Comparison of ENCODE assay signal across 8 cellular contexts in genomic region chr10:113093188-113094113, GRCh38.
A peak's percentile ranks its signal among the peaks of the same experiment; 100 is the strongest.
DNase-seq lines count a peak whose midpoint lies in the region; ATAC-seq and TF ChIP-seq lines count a peak whose summit lies in the region.

No MANE protein-coding gene starts in this region.

- peaks cover 25% of the 10 kb centered on the region for H3K4me1 Mint-ChIP-seq in activated T-cell treated with anti-CD3 and anti-CD28 coated beads, Interleukin-2, amount 50 U/mL, for 4 hours (ENCODE audit: low read depth)

- peaks cover 94% of the 10 kb centered on the region for H3K79me2 ChIP-seq in HCT116 (ENCODE audit: insufficient read depth, low read length)

- DNase-seq in COLO668 (lab: John Stamatoyannopoulos, UW; ENCODE audit: unreplicated experiment) (peak; percentile 12), HCT116 (ENCODE audit: low read depth, low spot score) (peak; percentile 87), SJSA1 (ENCODE audit: low read depth in 1 of 2, low spot score in 2 of 2) (peak in 1 of 2 experiments; percentile 63), left lung (no peak), COLO829 (ENCODE audit: low spot score) (no peak), HUDEP-2 (lab: John Stamatoyannopoulos, UW; ENCODE audit: unreplicated experiment in 76 of 76) (no peak)
- no peak for DNase-seq in activated T-cell treated with anti-CD3 and anti-CD28 coated beads, Interleukin-2, amount 50 U/mL, for 4 hours

- H4K20me1 ChIP-seq in HCT116 (ENCODE audit: insufficient read depth), result peaks cover 19% of the 10 kb centered on the region; the same call in 1 of the 2 replicates

- H3K27ac ChIP-seq in HCT116 (ENCODE audit: low read depth, low read length) (peak overlapping the region; percentile 63), SJSA1 (peak overlapping the region; percentile 22), left lung (peak overlapping the region in 1 of 2 donors; percentile 19)

- TF ChIP-seq CTCF in HCT116 (IDR thresholded peaks at IDR 0.05 in 2 of 3, conservative IDR thresholded peaks at IDR 0.05 in 1 of 3; ENCODE audit: borderline replicate concordance in 1 of 3, insufficient read depth in 1 of 3, low read depth in 2 of 3, low read length in 2 of 3) (no peak), left lung (IDR thresholded peaks at IDR 0.05) (no peak)

- peaks cover 0 to 55% of the 10 kb centered on the region in 2 experiments; a peak in 2 of 4 replicates for H3K36me3 ChIP-seq in HCT116 (ENCODE audit: control insufficient read depth in 1 of 2, insufficient read depth in 2 of 2, low read length in 2 of 2)
- peaks cover 29% of the 10 kb centered on the region for H3K36me3 ChIP-seq in SJSA1
- H3K36me3 ChIP-seq in left lung, result peaks cover 0 to 1% of the 10 kb centered on the region in 2 donors

- no peaks in the 10 kb centered on the region for H3K27me3 ChIP-seq in HCT116 (ENCODE audit: insufficient read depth, low read length)
- no peaks in the 10 kb centered on the region for H3K27me3 ChIP-seq in SJSA1 (replicated peaks)
- no peaks in the 10 kb centered on the region for H3K27me3 ChIP-seq in left lung

- RAD21 ChIA-PET in HCT116 (lab: Charles Lee; ENCODE audit: low non-redundant PET in 1 of 2, low total read pairs in 2 of 2, uncharacterized antibody in 2 of 2, unreplicated experiment in 2 of 2), result interaction anchor here in 1 of 2 experiments (0.7 to 1.0 kb wide), 2 partner anchors 20 to 40 kb away, joined by 3 read pairs; no protein-coding TSS in a partner anchor

- CTCF ChIA-PET in HCT116 (lab: Charles Lee), result interaction anchor here (1.2 kb wide), 2 partner anchors 14 to 292 kb away, joined by 3 to 4 read pairs; no protein-coding TSS in a partner anchor

- H3K4me1 ChIP-seq in HCT116 (ENCODE audit: control insufficient read depth in 1 of 2, insufficient read depth in 2 of 2, low read length in 2 of 2), result peaks cover 68 to 82% of the 10 kb centered on the region in 2 experiments
- H3K4me1 ChIP-seq in SJSA1 (replicated peaks), result peaks cover 34% of the 10 kb centered on the region
- peaks cover 0 to 66% of the 10 kb centered on the region in 2 donors for H3K4me1 ChIP-seq in left lung

- H3K4me3 Mint-ChIP-seq in activated T-cell treated with anti-CD3 and anti-CD28 coated beads, Interleukin-2, amount 50 U/mL, for 4 hours, result no peak overlapping the region

- no peaks in the 10 kb centered on the region for H3K27me3 Mint-ChIP-seq in activated T-cell treated with anti-CD3 and anti-CD28 coated beads, Interleukin-2, amount 50 U/mL, for 4 hours (ENCODE audit: low read depth)

- H3K4me3 ChIP-seq in HCT116 (replicated peaks in 1 of 2; ENCODE audit: low read depth in 1 of 2, low read length in 2 of 2) (peak overlapping the region in 1 of 2 experiments; percentile 27; a peak in 2 of 4 replicates), SJSA1 (no peak overlapping the region), left lung (no peak overlapping the region)

- POLR2A ChIA-PET in HCT116 (lab: Charles Lee), result interaction anchor here (0.5 to 0.9 kb wide), 3 partner anchors 8 to 20 kb away, joined by 3 to 6 read pairs (median 4); no protein-coding TSS in a partner anchor

- H3K36me3 Mint-ChIP-seq in activated T-cell treated with anti-CD3 and anti-CD28 coated beads, Interleukin-2, amount 50 U/mL, for 4 hours (ENCODE audit: insufficient read depth), result no peaks in the 10 kb centered on the region

- H3K9me3 Mint-ChIP-seq in activated T-cell treated with anti-CD3 and anti-CD28 coated beads, Interleukin-2, amount 50 U/mL, for 4 hours, result peaks cover 8% of the 10 kb centered on the region

- peak overlapping the region; percentile 3; the same call in 1 of the 2 replicates for H3K9ac ChIP-seq in HCT116 (ENCODE audit: low read length)

- H3K9me3 ChIP-seq in HCT116 (ENCODE audit: control insufficient read depth in 1 of 2, insufficient read depth in 1 of 2, low read depth in 1 of 2, low read length in 2 of 2), result no peaks in the 10 kb centered on the region
- H3K9me3 ChIP-seq in SJSA1 (replicated peaks), result no peaks in the 10 kb centered on the region; the same call in 1 of the 2 replicates
- H3K9me3 ChIP-seq in left lung, result no peaks in the 10 kb centered on the region

- no peaks in the 10 kb centered on the region for H3K9me2 ChIP-seq in HCT116 (ENCODE audit: insufficient read depth)

- H3K4me2 ChIP-seq in HCT116 (ENCODE audit: low read length), result peak overlapping the region; percentile 59

- BruUV-seq in HCT116 (replicated peaks; lab: Mats Ljungman, UMichigan), result no TSS peak

- H2AFZ ChIP-seq in HCT116 (ENCODE audit: low read depth, low read length, poor library complexity, severe bottlenecking), result no peak overlapping the region

- ATAC-seq in HCT116 (peak; percentile 79), left lung (peak; percentile 68), GM21515 (IDR thresholded peaks at IDR 0.05; ENCODE audit: unreplicated experiment) (no peak)
- no peak for ATAC-seq in activated T-cell treated with anti-CD3 and anti-CD28 coated beads, Interleukin-2, amount 50 U/mL, for 4 hours

- no peak for TF ChIP-seq RAD21 in HCT116 (IDR thresholded peaks at IDR 0.05; ENCODE audit: low read depth)

- TF ChIP-seq POLR2A in HCT116 (IDR thresholded peaks at IDR 0.05; ENCODE audit: borderline replicate concordance, extremely low read depth, insufficient read depth, insufficient read length), result no peak

- intact Hi-C loops in HCT116 (cut with micrococcal nuclease), result no loop called here
- intact Hi-C loops in left lung (cut with DNase I), result no loop called here

TF ChIP-seq in HCT116, 20 proteins besides CTCF, POLR2A, EP300 and RAD21:
- TF ChIP-seq CEBPB (IDR thresholded peaks at IDR 0.05; ENCODE audit: low read depth), result no peak
- TF ChIP-seq EGR1 (IDR thresholded peaks at IDR 0.05; ENCODE audit: low read depth), result no peak
- TF ChIP-seq ZBTB33 (IDR thresholded peaks at IDR 0.05; ENCODE audit: extremely low read depth, insufficient replicate concordance, low read length), result peak; percentile 45
- TF ChIP-seq CBX3 (IDR thresholded peaks at IDR 0.05; ENCODE audit: low read depth), result no peak
- no peak for TF ChIP-seq SRF (IDR thresholded peaks at IDR 0.05; ENCODE audit: low read depth)
- no peak for TF ChIP-seq FOSL1 (IDR thresholded peaks at IDR 0.05; ENCODE audit: low read depth)
- no peak for TF ChIP-seq JUND (IDR thresholded peaks at IDR 0.05)
- TF ChIP-seq SP1 (IDR thresholded peaks at IDR 0.05; ENCODE audit: low read depth), result no peak
- no peak for TF ChIP-seq ZNF274 (IDR thresholded peaks at IDR 0.05; ENCODE audit: low read depth, low read length)
- peak; percentile 73; the same call in 1 of the 2 replicates for TF ChIP-seq POLR2AphosphoS5 (IDR thresholded peaks at IDR 0.05; ENCODE audit: low read depth, low read length)
- TF ChIP-seq TCF7L2 (IDR thresholded peaks at IDR 0.05; ENCODE audit: borderline replicate concordance, extremely low read depth, insufficient read depth, insufficient read length), result peak; percentile 89
TF ChIP-seq in HCT116: peak in this region for 3.

Comparison
In these comparisons a context has a peak if more than half of its experiments do, and no peak if none do; other contexts are left out.
1. DNase-seq: peak in COLO668 (single experiment) and HCT116 (single experiment); none in left lung (0 of 2), COLO829 (single experiment), HUDEP-2 (0 of 76) and activated T-cell treated with anti-CD3 and anti-CD28 coated beads, Interleukin-2, amount 50 U/mL, for 4 hours (single experiment).
2. ATAC-seq: peak in HCT116 (single experiment) and left lung (single experiment); none in GM21515 (single experiment) and activated T-cell treated with anti-CD3 and anti-CD28 coated beads, Interleukin-2, amount 50 U/mL, for 4 hours (0 of 2).